17 cellular contexts compared by ENCODE assay signal in genomic region chr9:89664010-89664409, GRCh38. TPM values are rescaled to one million over a fixed set of nuclear protein-coding genes. Genes with fewer than 3 reads are reported as not detected.
DNase-seq lines count a peak whose midpoint lies in the region; ATAC-seq and TF ChIP-seq lines count a peak whose summit lies in the region.
"Had no signal": no experiment of that assay in that cellular context is flagged by ENCODE, and none has a peak within 500 bp of the region (broad histone marks: within the 10 kb centered on the region; RNA-seq: fewer than 3 reads in every experiment).

No MANE protein-coding gene starts in this region.

- TF ChIP-seq CTCF in neutrophil (IDR thresholded peaks at IDR 0.05) (no peak), transverse colon (IDR thresholded peaks at IDR 0.05) (no peak), gastroesophageal sphincter (IDR thresholded peaks at IDR 0.05) (no peak)

- no peak overlapping the region for H3K4me3 Mint-ChIP-seq in dendritic cell treated with granulocyte-macrophage colony-stimulating factor and Interleukin-4, amounts not matched to agents 40 ng/mL and 50 ng/mL, for 4 days
- H3K4me3 Mint-ChIP-seq: CD8-positive, alpha-beta T cell had no signal

- H3K4me1 ChIP-seq in neutrophil (ENCODE audit: control insufficient read depth in 1 of 2, insufficient read depth in 1 of 2, low read depth in 1 of 2, low read length in 1 of 2) (peaks cover 92 to 95% of the 10 kb centered on the region in 2 experiments), transverse colon (peaks cover 13 to 78% (median 54%) of the 10 kb centered on the region in 4 donors), gastroesophageal sphincter (peaks cover 0 to 27% (median 19%) of the 10 kb centered on the region in 3 donors)

- no peak for TF ChIP-seq POLR2A in transverse colon (IDR thresholded peaks at IDR 0.05)
- TF ChIP-seq POLR2A in gastroesophageal sphincter (IDR thresholded peaks at IDR 0.05) = no peak

- peak overlapping the region in 1 of 2 experiments; percentile 41 for H3K4me3 ChIP-seq in neutrophil (ENCODE audit: low read depth in 1 of 2, low read length in 1 of 2)
- no peak overlapping the region for H3K4me3 ChIP-seq in transverse colon
- H3K4me3 ChIP-seq in gastroesophageal sphincter = no peak overlapping the region
- H3K4me3 ChIP-seq: GM12878 had no signal

- H3K9me3 ChIP-seq in neutrophil (no peaks in the 10 kb centered on the region), transverse colon (no peaks in the 10 kb centered on the region), gastroesophageal sphincter (no peaks in the 10 kb centered on the region)
- H3K9me3 ChIP-seq: SK-N-SH had no signal

- ATAC-seq in gastroesophageal sphincter = no peak
- no peak for ATAC-seq in GM21717 (IDR thresholded peaks at IDR 0.05; ENCODE audit: unreplicated experiment)
- ATAC-seq: CD8-positive, alpha-beta T cell; GM12878 had no signal

- H3K27me3 ChIP-seq in neutrophil (no peaks in the 10 kb centered on the region), transverse colon (no peaks in the 10 kb centered on the region), gastroesophageal sphincter (no peaks in the 10 kb centered on the region)

- H3K9me3 Mint-ChIP-seq in dendritic cell treated with granulocyte-macrophage colony-stimulating factor and Interleukin-4, amounts not matched to agents 40 ng/mL and 50 ng/mL, for 4 days = no peaks in the 10 kb centered on the region
- H3K9me3 Mint-ChIP-seq: CD8-positive, alpha-beta T cell had no signal

- intact Hi-C loops in dendritic cell treated with granulocyte-macrophage colony-stimulating factor and Interleukin-4, amounts not matched to agents 40 ng/mL and 50 ng/mL, for 4 days (cut with micrococcal nuclease) = loop anchor here (5.0 to 10.0 kb wide), 2 partner anchors 38 to 151 kb away; no protein-coding TSS in a partner anchor
- intact Hi-C loops in transverse colon (cut with DNase I; ENCODE audit: low total_unique reads) = loop anchor here (5.0 kb wide), 1 partner anchor 62 kb away; no protein-coding TSS in a partner anchor

- H3K27ac ChIP-seq in neutrophil (peak overlapping the region; percentile 99), transverse colon (peak overlapping the region; percentile 31 to 89 (median 80)), gastroesophageal sphincter (no peak overlapping the region)

- no peaks in the 10 kb centered on the region for H3K27me3 Mint-ChIP-seq in dendritic cell treated with granulocyte-macrophage colony-stimulating factor and Interleukin-4, amounts not matched to agents 40 ng/mL and 50 ng/mL, for 4 days

- peaks cover 57% of the 10 kb centered on the region for H3K4me1 Mint-ChIP-seq in dendritic cell treated with granulocyte-macrophage colony-stimulating factor and Interleukin-4, amounts not matched to agents 40 ng/mL and 50 ng/mL, for 4 days (ENCODE audit: low read depth)

- H3K36me3 ChIP-seq in neutrophil (no peaks in the 10 kb centered on the region), transverse colon (no peaks in the 10 kb centered on the region), gastroesophageal sphincter (no peaks in the 10 kb centered on the region)

- in situ Hi-C loops in transverse colon (cut with MboI; ENCODE audit: low pct_ligation_motif_present in 1 of 4, low pct_unique_long_range_greater_than_20kb in 1 of 4, low sequenced_read_pairs in 3 of 4) = no loop called here

- DNase-seq in NCI-H82 treated with DMSO at 0.1 percent for 48 hours (lab: John Stamatoyannopoulos, UW; ENCODE audit: unreplicated experiment) (peak; percentile 24), transverse colon (no peak), RKO (ENCODE audit: low spot score) (no peak)
- DNase-seq: CD8-positive, alpha-beta T cell; DND-41; GDM1; GOT3; KG1; NCI-H1436; NCI-H748 treated with DMSO at 0.1 percent for 48 hours; SHP77; SK-N-SH had no signal

- WGBS in transverse colon (ENCODE audit: low coverage in 1 of 2), 2 donors = 84 to 100% methylated on average over 1 to 4 of the region's 4 CpGs
- 100% methylated on average over 1 of the region's 4 CpGs for WGBS in gastroesophageal sphincter (ENCODE audit: low coverage in 1 of 2), 2 donors

- no peaks in the 10 kb centered on the region for H3K36me3 Mint-ChIP-seq in dendritic cell treated with granulocyte-macrophage colony-stimulating factor and Interleukin-4, amounts not matched to agents 40 ng/mL and 50 ng/mL, for 4 days (ENCODE audit: low read depth)
- H3K36me3 Mint-ChIP-seq: CD8-positive, alpha-beta T cell had no signal

- peak overlapping the region; percentile 94 for H3K27ac Mint-ChIP-seq in dendritic cell treated with granulocyte-macrophage colony-stimulating factor and Interleukin-4, amounts not matched to agents 40 ng/mL and 50 ng/mL, for 4 days
- H3K27ac Mint-ChIP-seq: CD8-positive, alpha-beta T cell had no signal

- TF ChIP-seq EP300 in transverse colon (IDR thresholded peaks at IDR 0.05; ENCODE audit: low read depth) = no peak
- no peak for TF ChIP-seq EP300 in gastroesophageal sphincter (IDR thresholded peaks at IDR 0.05)

RNA-seq across cellular contexts. Expression of gene GADD45G, which starts 59.2 kb away (rescaled TPM):
- total RNA-seq in transverse colon (10 to 100 TPM in 2 of 4 donors, 1 to 10 TPM in 2; 8.4 to 12.7 (median 10.3) TPM), gastroesophageal sphincter (100 to 1,000 TPM in 1 of 4 donors, 10 to 100 TPM in 3; 63.5 to 150 (median 91.8) TPM)

Comparison
In these comparisons a context has a peak if more than half of its experiments do, and no peak if none do; other contexts are left out.
1. H3K27ac ChIP-seq: peak in neutrophil (single experiment) and transverse colon (4 of 4); none in gastroesophageal sphincter (0 of 4).
2. RNA of gene GADD45G, which starts 59.2 kb away (total RNA-seq): 63.5 to 150 TPM in gastroesophageal sphincter; 8.4 to 12.7 TPM in transverse colon; every median in the first group is over 4 times any median in the second.